In genomic region chrX:40589606-40590321, GRCh38 we compare ENCODE assay signal across 16 cellular contexts. TPM values are rescaled to one million over a fixed set of nuclear protein-coding genes. Genes with fewer than 3 reads are reported as not detected.
"Had no signal": no experiment of that assay in that cellular context is flagged by ENCODE, and none has a peak within 500 bp of the region (broad histone marks: within the 10 kb centered on the region; RNA-seq: fewer than 3 reads in every experiment).

No MANE protein-coding gene starts in this region.

RNA-seq across cellular contexts. Expression of gene MPC1L, which starts 33.5 kb away (rescaled TPM):
- total RNA-seq: endothelial cell of umbilical vein, esophagus squamous epithelium, fibroblast of villous mesenchyme, glomerular endothelial cell, hepatocyte, left lobe of liver, lung microvascular endothelial cell, myocyte, osteocyte, pulmonary artery endothelial cell, right lobe of liver, transverse colon, vagina, WTC11 had no signal
- polyA plus RNA-seq: hepatocyte, keratinocyte, smooth muscle cell had no signal
